In genomic region chr21:33019885-33020557, GRCh38 we compare ENCODE assay signal across 11 cellular contexts. TPM values are rescaled to one million over a fixed set of nuclear protein-coding genes. Genes with fewer than 3 reads are reported as not detected.
A peak's percentile ranks its signal among the peaks of the same experiment; 100 is the strongest.
DNase-seq lines count a peak whose midpoint lies in the region; ATAC-seq and TF ChIP-seq lines count a peak whose summit lies in the region.
"Had no signal": no experiment of that assay in that cellular context is flagged by ENCODE, and none has a peak within 500 bp of the region (broad histone marks: within the 10 kb centered on the region; RNA-seq: fewer than 3 reads in every experiment).

No MANE protein-coding gene starts in this region.

- no peaks in the 10 kb centered on the region for H3K36me3 ChIP-seq in SK-N-SH (replicated peaks in 1 of 2; ENCODE audit: control insufficient read depth in 1 of 2, insufficient read depth in 2 of 2, low read length in 1 of 2)

- no peaks in the 10 kb centered on the region for H3K36me3 Mint-ChIP-seq in activated CD4-positive, alpha-beta memory T cell treated with anti-CD3 and anti-CD28 coated beads for 36 hours
- peaks cover 7% of the 10 kb centered on the region for H3K36me3 Mint-ChIP-seq in activated CD4-positive, alpha-beta memory T cell treated with anti-CD3 and anti-CD28 coated beads, Interleukin-2, amount 10 ng/mL, durations not matched to agents 7 days and 5 days (ENCODE audit: low read depth)
- H3K36me3 Mint-ChIP-seq in stimulated activated memory B cell treated with anti-CD40 and anti-IgM and Interleukin-4, amounts not matched to agents 10 μg/mL and 1 μg/mL and 100 μg/mL, for 72 hours, result no peaks in the 10 kb centered on the region

- H3K9me2 ChIP-seq in SK-N-SH, result no peaks in the 10 kb centered on the region

- H3K4me3 ChIP-seq in SK-N-SH (ENCODE audit: low read depth in 2 of 2, low read length in 1 of 2) (no peak overlapping the region), iPS-18c (ENCODE audit: insufficient read depth, low read depth, low read length) (peak overlapping the region; percentile 46)

- peaks cover 28% of the 10 kb centered on the region for H3K4me1 Mint-ChIP-seq in activated CD4-positive, alpha-beta memory T cell treated with anti-CD3 and anti-CD28 coated beads for 36 hours (ENCODE audit: low read depth)
- peaks cover 20% of the 10 kb centered on the region for H3K4me1 Mint-ChIP-seq in activated CD4-positive, alpha-beta memory T cell treated with anti-CD3 and anti-CD28 coated beads, Interleukin-2, amount 10 ng/mL, durations not matched to agents 7 days and 5 days
- peaks cover 23% of the 10 kb centered on the region for H3K4me1 Mint-ChIP-seq in stimulated activated memory B cell treated with anti-CD40 and anti-IgM and Interleukin-4, amounts not matched to agents 10 μg/mL and 1 μg/mL and 100 μg/mL, for 72 hours

- no peaks in the 10 kb centered on the region for H3K79me2 ChIP-seq in SK-N-SH (ENCODE audit: insufficient read depth)

- no peak for TF ChIP-seq EP300 in SK-N-SH (IDR thresholded peaks at IDR 0.05; ENCODE audit: borderline replicate concordance in 1 of 2, low read depth in 1 of 2, low read length in 1 of 2)

- peak overlapping the region; percentile 28; the same call in 1 of the 2 replicates for H3K4me2 ChIP-seq in SK-N-SH

- 9% methylated on average over 10 of the region's 55 CpGs for WGBS in SK-N-SH (ENCODE audit: low lambda C conversion rate)

- TF ChIP-seq RAD21 in SK-N-SH (IDR thresholded peaks at IDR 0.05; ENCODE audit: low read length), result no peak

- peak overlapping the region; percentile 38 for H3K4me3 Mint-ChIP-seq in activated CD4-positive, alpha-beta memory T cell treated with anti-CD3 and anti-CD28 coated beads for 36 hours
- H3K4me3 Mint-ChIP-seq in activated CD4-positive, alpha-beta memory T cell treated with anti-CD3 and anti-CD28 coated beads, Interleukin-2, amount 10 ng/mL, durations not matched to agents 7 days and 5 days, result no peak overlapping the region
- peak overlapping the region; percentile 9 for H3K4me3 Mint-ChIP-seq in stimulated activated memory B cell treated with anti-CD40 and anti-IgM and Interleukin-4, amounts not matched to agents 10 μg/mL and 1 μg/mL and 100 μg/mL, for 72 hours

- peak; percentile 29 for DNase-seq in activated CD4-positive, alpha-beta memory T cell treated with anti-CD3 and anti-CD28 coated beads for 36 hours
- no peak for DNase-seq in activated CD4-positive, alpha-beta memory T cell treated with anti-CD3 and anti-CD28 coated beads, Interleukin-2, amount 10 ng/mL, durations not matched to agents 7 days and 5 days
- DNase-seq in SK-N-SH, result peak; percentile 29
- no peak for DNase-seq in COLO829 (ENCODE audit: low spot score)
- DNase-seq in A172 (ENCODE audit: low spot score), result no peak
- DNase-seq: CD4-positive, CD25-positive, alpha-beta regulatory T cell; stimulated activated CD4-positive, alpha-beta T cell treated with anti-CD3 and anti-CD28 coated beads, Interleukin-1b, Interleukin-23, amount 100 ng/mL, for 48 hours had no signal

- H3K9me3 Mint-ChIP-seq in activated CD4-positive, alpha-beta memory T cell treated with anti-CD3 and anti-CD28 coated beads for 36 hours, result no peaks in the 10 kb centered on the region
- H3K9me3 Mint-ChIP-seq in activated CD4-positive, alpha-beta memory T cell treated with anti-CD3 and anti-CD28 coated beads, Interleukin-2, amount 10 ng/mL, durations not matched to agents 7 days and 5 days, result no peaks in the 10 kb centered on the region
- H3K9me3 Mint-ChIP-seq in stimulated activated memory B cell treated with anti-CD40 and anti-IgM and Interleukin-4, amounts not matched to agents 10 μg/mL and 1 μg/mL and 100 μg/mL, for 72 hours, result no peaks in the 10 kb centered on the region

- H3K27me3 ChIP-seq in SK-N-SH (ENCODE audit: insufficient read depth), result peaks cover 95% of the 10 kb centered on the region

- no peak overlapping the region for H3K27ac Mint-ChIP-seq in activated CD4-positive, alpha-beta memory T cell treated with anti-CD3 and anti-CD28 coated beads for 36 hours
- no peak overlapping the region for H3K27ac Mint-ChIP-seq in activated CD4-positive, alpha-beta memory T cell treated with anti-CD3 and anti-CD28 coated beads, Interleukin-2, amount 10 ng/mL, durations not matched to agents 7 days and 5 days
- H3K27ac Mint-ChIP-seq in stimulated activated memory B cell treated with anti-CD40 and anti-IgM and Interleukin-4, amounts not matched to agents 10 μg/mL and 1 μg/mL and 100 μg/mL, for 72 hours, result no peak overlapping the region

- no peak for ATAC-seq in stimulated activated memory B cell treated with anti-CD40 and anti-IgM and Interleukin-4, amounts not matched to agents 10 μg/mL and 1 μg/mL and 100 μg/mL, for 72 hours
- ATAC-seq in HG03457 (IDR thresholded peaks at IDR 0.05; ENCODE audit: unreplicated experiment), result no peak

- intact Hi-C loops in activated CD4-positive, alpha-beta memory T cell treated with anti-CD3 and anti-CD28 coated beads for 36 hours (cut with micrococcal nuclease), result no loop called here

- no peak overlapping the region for H3K9ac ChIP-seq in SK-N-SH

- POLR2A ChIA-PET in activated CD4-positive, alpha-beta memory T cell treated with anti-CD3 and anti-CD28 coated beads for 36 hours (lab: Charles Lee), result no interaction called here
- POLR2A ChIA-PET in activated CD4-positive, alpha-beta memory T cell treated with anti-CD3 and anti-CD28 coated beads, Interleukin-2, amount 10 ng/mL, durations not matched to agents 7 days and 5 days (lab: Charles Lee), result no interaction called here
- POLR2A ChIA-PET in SK-N-SH (lab: Yijun Ruan, JAX), result no interaction called here

- H3K9me3 ChIP-seq in SK-N-SH (no peaks in the 10 kb centered on the region), iPS-18c (ENCODE audit: control insufficient read depth, insufficient read depth, low read length) (peaks cover 2% of the 10 kb centered on the region)

- no peaks in the 10 kb centered on the region for H3K4me1 ChIP-seq in SK-N-SH (ENCODE audit: control insufficient read depth in 1 of 2, insufficient read depth in 2 of 2, low read depth in 1 of 2, low read length in 1 of 2)

- TF ChIP-seq CTCF in SK-N-SH (IDR thresholded peaks at IDR 0.05), result no peak

- no peaks in the 10 kb centered on the region for H4K20me1 ChIP-seq in SK-N-SH (ENCODE audit: insufficient read depth)

- H3K27me3 Mint-ChIP-seq in activated CD4-positive, alpha-beta memory T cell treated with anti-CD3 and anti-CD28 coated beads for 36 hours, result peaks cover 70% of the 10 kb centered on the region
- peaks cover 87% of the 10 kb centered on the region for H3K27me3 Mint-ChIP-seq in activated CD4-positive, alpha-beta memory T cell treated with anti-CD3 and anti-CD28 coated beads, Interleukin-2, amount 10 ng/mL, durations not matched to agents 7 days and 5 days
- H3K27me3 Mint-ChIP-seq in stimulated activated memory B cell treated with anti-CD40 and anti-IgM and Interleukin-4, amounts not matched to agents 10 μg/mL and 1 μg/mL and 100 μg/mL, for 72 hours, result peaks cover 73% of the 10 kb centered on the region

- no peak overlapping the region for H2AFZ ChIP-seq in SK-N-SH (ENCODE audit: low read depth)

- no peaks in the 10 kb centered on the region for H3F3A ChIP-seq in SK-N-SH (replicated peaks; ENCODE audit: insufficient read depth)

- CTCF ChIA-PET in activated CD4-positive, alpha-beta memory T cell treated with anti-CD3 and anti-CD28 coated beads for 36 hours (lab: Charles Lee), result interaction anchor here (1.9 kb wide), 1 partner anchor 80 kb away, joined by 8 read pairs; no protein-coding TSS in a partner anchor
- CTCF ChIA-PET in activated CD4-positive, alpha-beta memory T cell treated with anti-CD3 and anti-CD28 coated beads, Interleukin-2, amount 10 ng/mL, durations not matched to agents 7 days and 5 days (lab: Charles Lee), result no interaction called here
- CTCF ChIA-PET in SK-N-SH (lab: Yijun Ruan, JAX), result interaction anchor here (1.2 kb wide), 1 partner anchor 80 kb away, joined by 3 read pairs; no protein-coding TSS in a partner anchor

- no peak overlapping the region for H3K27ac ChIP-seq in SK-N-SH (ENCODE audit: low read depth in 2 of 2, low read length in 1 of 2)

TF ChIP-seq in SK-N-SH, 30 proteins besides CTCF, POLR2A, EP300 and RAD21 (continues in another document):
- TF ChIP-seq USF2 (IDR thresholded peaks at IDR 0.05; ENCODE audit: borderline replicate concordance, low read depth, low read length), result no peak
- no peak for TF ChIP-seq NRF1 (IDR thresholded peaks at IDR 0.05; ENCODE audit: low read depth, low read length)
- no peak for TF ChIP-seq POLR2AphosphoS5 (IDR thresholded peaks at IDR 0.05; ENCODE audit: low read depth, low read length)
- TF ChIP-seq FOSL2 (IDR thresholded peaks at IDR 0.05; ENCODE audit: borderline replicate concordance, low read depth), result no peak
- no peak for TF ChIP-seq RCOR1 (IDR thresholded peaks at IDR 0.05; ENCODE audit: low read length)
- TF ChIP-seq MXI1 (IDR thresholded peaks at IDR 0.05; ENCODE audit: low read depth, low read length), result no peak
- no peak for TF ChIP-seq CHD2 (IDR thresholded peaks at IDR 0.05; ENCODE audit: low read length, partially characterized antibody)
- TF ChIP-seq NFIC (IDR thresholded peaks at IDR 0.05; ENCODE audit: borderline replicate concordance), result no peak
- TF ChIP-seq YY1 (IDR thresholded peaks at IDR 0.05; ENCODE audit: low read depth), result no peak
- no peak for TF ChIP-seq TAF1 (IDR thresholded peaks at IDR 0.05; ENCODE audit: borderline replicate concordance, low read depth, low read length)
- TF ChIP-seq EZH2phosphoT487 (IDR thresholded peaks at IDR 0.05; ENCODE audit: borderline replicate concordance, low read depth), result no peak

RNA-seq across cellular contexts. Expression of gene OLIG2, which starts 5.7 kb away (rescaled TPM):
- total RNA-seq in activated CD4-positive, alpha-beta memory T cell treated with anti-CD3 and anti-CD28 coated beads for 36 hours, result not detected
- not detected for total RNA-seq in activated CD4-positive, alpha-beta memory T cell treated with anti-CD3 and anti-CD28 coated beads, Interleukin-2, amount 10 ng/mL, durations not matched to agents 7 days and 5 days
- not detected in 2 replicates for polyA plus RNA-seq in SK-N-SH (2012; rRNA removed)
- not detected in 2 replicates for polyA plus RNA-seq in SK-N-SH (2012; cell fraction: cytosol; rRNA removed)
- polyA plus RNA-seq in SK-N-SH (2012; cell fraction: nucleus; rRNA removed), result not detected in 2 replicates
- total RNA-seq in A172 (2014; rRNA removed; shearing (Covaris generic)), result 1.4 and 3.9 TPM in 2 replicates
- total RNA-seq: CD4-positive, CD25-positive, alpha-beta regulatory T cell; lower leg skin had no signal
- polyA plus RNA-seq: CD4-positive, CD25-positive, alpha-beta regulatory T cell had no signal

RNA-seq across cellular contexts. Expression of gene OLIG1, which starts 49.9 kb away (rescaled TPM):
- not detected for total RNA-seq in activated CD4-positive, alpha-beta memory T cell treated with anti-CD3 and anti-CD28 coated beads for 36 hours
- not detected for total RNA-seq in activated CD4-positive, alpha-beta memory T cell treated with anti-CD3 and anti-CD28 coated beads, Interleukin-2, amount 10 ng/mL, durations not matched to agents 7 days and 5 days
- not detected in 2 replicates for polyA plus RNA-seq in SK-N-SH (2012; rRNA removed)
- polyA plus RNA-seq in SK-N-SH (2012; cell fraction: cytosol; rRNA removed), result not detected in 2 replicates
- not detected in 2 replicates for polyA plus RNA-seq in SK-N-SH (2012; cell fraction: nucleus; rRNA removed)
- total RNA-seq in A172 (2014; rRNA removed; shearing (Covaris generic)), result not detected in 2 replicates
- total RNA-seq: CD4-positive, CD25-positive, alpha-beta regulatory T cell had no signal
- polyA plus RNA-seq: CD4-positive, CD25-positive, alpha-beta regulatory T cell had no signal

Comparison
In these comparisons a context has a peak if more than half of its experiments do, and no peak if none do; other contexts are left out.
1. DNase-seq: peak in activated CD4-positive, alpha-beta memory T cell treated with anti-CD3 and anti-CD28 coated beads for 36 hours (single experiment) and SK-N-SH (single experiment); none in activated CD4-positive, alpha-beta memory T cell treated with anti-CD3 and anti-CD28 coated beads, Interleukin-2, amount 10 ng/mL, durations not matched to agents 7 days and 5 days (single experiment), COLO829 (single experiment) and A172 (single experiment).